ENCODE assay signal across 8 cellular contexts in the genomic region with DNA sequence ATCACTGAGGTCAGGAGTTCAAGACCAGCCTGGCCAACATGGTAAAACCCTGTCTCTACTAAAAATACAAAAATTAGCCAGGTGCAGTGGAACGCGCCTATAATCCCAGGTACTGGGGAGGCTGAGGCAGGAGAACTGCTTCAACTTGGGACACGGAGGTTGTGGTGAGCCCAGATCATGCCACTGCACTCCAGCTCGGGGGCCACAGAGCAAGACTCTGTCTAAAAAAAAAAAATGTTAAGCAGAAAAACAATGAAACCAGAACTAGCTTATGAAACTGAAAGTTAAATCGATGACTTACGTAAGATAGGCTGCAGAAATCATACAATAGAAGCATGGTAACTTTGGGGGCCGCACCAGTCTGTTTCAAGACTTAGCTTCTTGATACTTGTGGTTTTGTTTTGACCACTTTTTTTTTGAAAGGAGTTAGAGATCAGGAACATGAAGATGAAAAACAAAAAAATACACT. TPM values are rescaled to one million over a fixed set of nuclear protein-coding genes. Genes with fewer than 3 reads are reported as not detected.
DNase-seq lines count a peak whose midpoint lies in the region; ATAC-seq and TF ChIP-seq lines count a peak whose summit lies in the region.

No MANE protein-coding gene starts in this region.

- no peaks in the 10 kb centered on the region for H3K9me2 ChIP-seq in Loucy (replicated peaks; ENCODE audit: low read depth, low read length)

- peak overlapping the region; percentile 43 for H3K4me2 ChIP-seq in Loucy (ENCODE audit: low read depth, low read length, poor library complexity, severe bottlenecking)

- no peak for TF ChIP-seq EP300 in sigmoid colon (IDR thresholded peaks at IDR 0.05)

- H3K27me3 ChIP-seq in Loucy (ENCODE audit: insufficient read depth, low read length, poor library complexity, severe bottlenecking) (peaks cover 3% of the 10 kb centered on the region), sigmoid colon (no peaks in the 10 kb centered on the region)

- intact Hi-C loops in sigmoid colon (cut with DNase I) = no loop called here

- peak overlapping the region; percentile 49; the same call in 1 of the 2 replicates for H3K4me3 ChIP-seq in GM08714 (ENCODE audit: low read length)
- peak overlapping the region; percentile 17 for H3K4me3 ChIP-seq in Loucy (ENCODE audit: low read length, poor library complexity, severe bottlenecking)
- H3K4me3 ChIP-seq in sigmoid colon = no peak overlapping the region

- peak; percentile 94 for ATAC-seq in GM21619 (IDR thresholded peaks at IDR 0.05; ENCODE audit: unreplicated experiment)

- DNase-seq in activated T-helper 1 cell treated with anti-CD3 and anti-CD28 coated beads, Interleukin-2, amount 50 U/mL, for 16 hours (ENCODE audit: low read depth in 1 of 2, low spot score in 1 of 2) = peak; percentile 12 to 37
- DNase-seq in sigmoid colon (no peak), HUDEP-2 (lab: John Stamatoyannopoulos, UW; ENCODE audit: unreplicated experiment in 76 of 76) (no peak), NCI-H2029 treated with DMSO at 0.1 percent for 48 hours (lab: John Stamatoyannopoulos, UW) (no peak), NCI-H524 (lab: John Stamatoyannopoulos, UW) (no peak)

- H3K9me3 ChIP-seq in Loucy (ENCODE audit: insufficient read depth, low read depth, low read length) (no peaks in the 10 kb centered on the region), sigmoid colon (no peaks in the 10 kb centered on the region)

- TF ChIP-seq POLR2A in sigmoid colon (IDR thresholded peaks at IDR 0.05) = no peak

- no peaks in the 10 kb centered on the region for H3K36me3 ChIP-seq in Loucy (ENCODE audit: insufficient read depth, low read length)
- H3K36me3 ChIP-seq in sigmoid colon = no peaks in the 10 kb centered on the region

- H3K79me2 ChIP-seq in Loucy (ENCODE audit: insufficient read depth, low read length) = no peaks in the 10 kb centered on the region

- no peaks in the 10 kb centered on the region for H4K20me1 ChIP-seq in Loucy (ENCODE audit: insufficient read depth, low read length, poor library complexity, severe bottlenecking)

- no peak overlapping the region for H3K9ac ChIP-seq in Loucy (ENCODE audit: low read depth, low read length, poor library complexity, severe bottlenecking)

- H3K4me1 ChIP-seq in Loucy (ENCODE audit: insufficient read depth, low read length, poor library complexity, severe bottlenecking) (peaks cover 14% of the 10 kb centered on the region), sigmoid colon (no peaks in the 10 kb centered on the region)

- H3K27ac ChIP-seq in sigmoid colon = peak overlapping the region; percentile 39 to 57 (median 49)

- WGBS in sigmoid colon, 2 donors = 47 to 83% methylated on average over 7 of the region's 7 CpGs

- H3F3A ChIP-seq in Loucy (ENCODE audit: low read depth) = no peaks in the 10 kb centered on the region; the same call in 1 of the 2 replicates

- H2AFZ ChIP-seq in Loucy (ENCODE audit: low read length) = peak overlapping the region; percentile 40

- no peak for TF ChIP-seq CTCF in Loucy (conservative IDR thresholded peaks at IDR 0.05; ENCODE audit: low read length)
- no peak for TF ChIP-seq CTCF in sigmoid colon (IDR thresholded peaks at IDR 0.05)

RNA-seq across cellular contexts. Expression of a gene that starts 6.2 kb away (rescaled TPM):
- total RNA-seq in sigmoid colon = 10 to 100 TPM; 19.1 to 28.9 (median 22.7) TPM
- 1 to 10 TPM in 1 of 3 donors, under 1 TPM in 2; under 0.01 to 4.1 (median 0.69) TPM for polyA plus RNA-seq in sigmoid colon

Comparison
In these comparisons a context has a peak if more than half of its experiments do, and no peak if none do; other contexts are left out.
1. H3K4me3 ChIP-seq: peak in GM08714 (single experiment) and Loucy (single experiment); none in sigmoid colon (0 of 4).
2. DNase-seq: peak in activated T-helper 1 cell treated with anti-CD3 and anti-CD28 coated beads, Interleukin-2, amount 50 U/mL, for 16 hours (2 of 2); none in sigmoid colon (single experiment), HUDEP-2 (0 of 76), NCI-H2029 treated with DMSO at 0.1 percent for 48 hours (single experiment) and NCI-H524 (0 of 2).